2 cellular contexts compared by ENCODE assay signal in the genomic region with DNA sequence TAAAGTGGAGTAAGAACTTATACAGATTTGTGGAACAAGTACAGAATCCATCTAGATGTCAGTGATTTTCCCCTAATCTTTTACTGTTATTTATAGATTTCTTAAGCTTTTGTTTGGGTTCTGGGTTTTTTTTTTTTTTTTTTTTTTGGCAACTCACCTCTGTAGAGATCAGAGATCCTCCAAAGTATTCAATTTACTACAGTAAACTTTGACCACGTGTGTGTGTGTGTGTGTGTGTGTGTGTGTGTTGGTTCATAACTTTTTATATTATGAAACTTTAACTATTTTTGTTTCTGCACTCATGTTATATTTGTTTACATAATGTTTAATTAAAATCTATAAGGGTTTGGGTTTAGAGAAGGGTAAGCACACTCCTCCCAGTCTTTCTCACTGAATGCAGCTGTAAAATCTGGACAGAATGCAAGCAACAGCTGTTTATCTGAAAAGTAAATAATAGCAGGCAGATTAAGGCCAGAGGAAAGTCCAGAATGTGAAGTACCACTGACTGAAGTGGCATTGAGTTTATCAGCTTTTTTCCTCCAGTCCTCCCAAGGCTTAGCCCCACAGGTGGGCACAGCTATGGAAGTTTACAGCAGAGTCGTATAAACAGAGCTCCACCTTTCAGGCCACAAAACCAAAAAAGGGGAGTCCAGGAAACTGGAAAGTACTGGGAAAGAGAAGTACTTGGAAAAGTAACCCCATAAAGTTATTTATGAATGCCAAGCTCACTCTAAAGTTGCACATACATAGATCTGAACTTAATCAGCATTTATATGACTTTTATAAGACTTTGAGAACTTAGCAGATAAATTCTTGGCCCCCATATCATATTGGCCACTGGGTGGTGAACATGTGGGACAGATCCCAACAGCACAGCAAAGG.
TF ChIP-seq lines count a peak whose summit lies in the region.

No MANE protein-coding gene starts in this region.

TF ChIP-seq in K562, 482 proteins besides CTCF, POLR2A, EP300 and RAD21 (continued from another document and continues in another):
- TF ChIP-seq NCOA2 (IDR thresholded peaks at IDR 0.05; ENCODE audit: partially characterized antibody in 2 of 2), result no peak
- no peak for TF ChIP-seq TARDBP (IDR thresholded peaks at IDR 0.05)
- TF ChIP-seq, protein P1, sequence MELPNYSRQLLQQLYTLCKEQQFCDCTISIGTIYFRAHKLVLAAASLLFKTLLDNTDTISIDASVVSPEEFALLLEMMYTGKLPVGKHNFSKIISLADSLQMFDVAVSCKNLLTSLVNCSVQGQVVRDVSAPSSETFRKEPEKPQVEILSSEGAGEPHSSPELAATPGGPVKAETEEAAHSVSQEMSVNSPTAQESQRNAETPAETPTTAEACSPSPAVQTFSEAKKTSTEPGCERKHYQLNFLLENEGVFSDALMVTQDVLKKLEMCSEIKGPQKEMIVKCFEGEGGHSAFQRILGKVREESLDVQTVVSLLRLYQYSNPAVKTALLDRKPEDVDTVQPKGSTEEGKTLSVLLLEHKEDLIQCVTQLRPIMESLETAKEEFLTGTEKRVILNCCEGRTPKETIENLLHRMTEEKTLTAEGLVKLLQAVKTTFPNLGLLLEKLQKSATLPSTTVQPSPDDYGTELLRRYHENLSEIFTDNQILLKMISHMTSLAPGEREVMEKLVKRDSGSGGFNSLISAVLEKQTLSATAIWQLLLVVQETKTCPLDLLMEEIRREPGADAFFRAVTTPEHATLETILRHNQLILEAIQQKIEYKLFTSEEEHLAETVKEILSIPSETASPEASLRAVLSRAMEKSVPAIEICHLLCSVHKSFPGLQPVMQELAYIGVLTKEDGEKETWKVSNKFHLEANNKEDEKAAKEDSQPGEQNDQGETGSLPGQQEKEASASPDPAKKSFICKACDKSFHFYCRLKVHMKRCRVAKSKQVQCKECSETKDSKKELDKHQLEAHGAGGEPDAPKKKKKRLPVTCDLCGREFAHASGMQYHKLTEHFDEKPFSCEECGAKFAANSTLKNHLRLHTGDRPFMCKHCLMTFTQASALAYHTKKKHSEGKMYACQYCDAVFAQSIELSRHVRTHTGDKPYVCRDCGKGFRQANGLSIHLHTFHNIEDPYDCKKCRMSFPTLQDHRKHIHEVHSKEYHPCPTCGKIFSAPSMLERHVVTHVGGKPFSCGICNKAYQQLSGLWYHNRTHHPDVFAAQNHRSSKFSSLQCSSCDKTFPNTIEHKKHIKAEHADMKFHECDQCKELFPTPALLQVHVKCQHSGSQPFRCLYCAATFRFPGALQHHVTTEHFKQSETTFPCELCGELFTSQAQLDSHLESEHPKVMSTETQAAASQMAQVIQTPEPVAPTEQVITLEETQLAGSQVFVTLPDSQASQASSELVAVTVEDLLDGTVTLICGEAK (IDR thresholded peaks at IDR 0.05), result no peak
- TF ChIP-seq, protein P1 (CRISPR knock-in tag; IDR thresholded peaks at IDR 0.05), result no peak
- TF ChIP-seq SAFB (IDR thresholded peaks at IDR 0.05; ENCODE audit: borderline replicate concordance, low read depth, low read length), result no peak
- TF ChIP-seq, protein P2, sequence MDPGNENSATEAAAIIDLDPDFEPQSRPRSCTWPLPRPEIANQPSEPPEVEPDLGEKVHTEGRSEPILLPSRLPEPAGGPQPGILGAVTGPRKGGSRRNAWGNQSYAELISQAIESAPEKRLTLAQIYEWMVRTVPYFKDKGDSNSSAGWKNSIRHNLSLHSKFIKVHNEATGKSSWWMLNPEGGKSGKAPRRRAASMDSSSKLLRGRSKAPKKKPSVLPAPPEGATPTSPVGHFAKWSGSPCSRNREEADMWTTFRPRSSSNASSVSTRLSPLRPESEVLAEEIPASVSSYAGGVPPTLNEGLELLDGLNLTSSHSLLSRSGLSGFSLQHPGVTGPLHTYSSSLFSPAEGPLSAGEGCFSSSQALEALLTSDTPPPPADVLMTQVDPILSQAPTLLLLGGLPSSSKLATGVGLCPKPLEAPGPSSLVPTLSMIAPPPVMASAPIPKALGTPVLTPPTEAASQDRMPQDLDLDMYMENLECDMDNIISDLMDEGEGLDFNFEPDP (CRISPR knock-in tag; IDR thresholded peaks at IDR 0.05), result no peak
- TF ChIP-seq ZNF41 (CRISPR knock-in tag; conservative IDR thresholded peaks at IDR 0.05), result no peak
- TF ChIP-seq FOS (IDR thresholded peaks at IDR 0.05; ENCODE audit: extremely low read depth, insufficient read length), result no peak
- TF ChIP-seq, protein P3, sequence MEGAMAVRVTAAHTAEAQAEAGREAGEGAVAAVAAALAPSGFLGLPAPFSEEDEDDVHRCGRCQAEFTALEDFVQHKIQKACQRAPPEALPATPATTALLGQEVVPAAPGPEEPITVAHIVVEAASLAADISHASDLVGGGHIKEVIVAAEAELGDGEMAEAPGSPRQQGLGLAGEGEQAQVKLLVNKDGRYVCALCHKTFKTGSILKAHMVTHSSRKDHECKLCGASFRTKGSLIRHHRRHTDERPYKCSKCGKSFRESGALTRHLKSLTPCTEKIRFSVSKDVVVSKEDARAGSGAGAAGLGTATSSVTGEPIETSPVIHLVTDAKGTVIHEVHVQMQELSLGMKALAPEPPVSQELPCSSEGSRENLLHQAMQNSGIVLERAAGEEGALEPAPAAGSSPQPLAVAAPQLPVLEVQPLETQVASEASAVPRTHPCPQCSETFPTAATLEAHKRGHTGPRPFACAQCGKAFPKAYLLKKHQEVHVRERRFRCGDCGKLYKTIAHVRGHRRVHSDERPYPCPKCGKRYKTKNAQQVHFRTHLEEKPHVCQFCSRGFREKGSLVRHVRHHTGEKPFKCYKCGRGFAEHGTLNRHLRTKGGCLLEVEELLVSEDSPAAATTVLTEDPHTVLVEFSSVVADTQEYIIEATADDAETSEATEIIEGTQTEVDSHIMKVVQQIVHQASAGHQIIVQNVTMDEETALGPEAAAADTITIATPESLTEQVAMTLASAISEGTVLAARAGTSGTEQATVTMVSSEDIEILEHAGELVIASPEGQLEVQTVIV (CRISPR knock-in tag; IDR thresholded peaks at IDR 0.05; ENCODE audit: borderline replicate concordance), result no peak
- no peak for TF ChIP-seq KLF13 (tag; IDR thresholded peaks at IDR 0.05; ENCODE audit: borderline replicate concordance, low read depth)

TF ChIP-seq in liver, 16 proteins besides CTCF, POLR2A, EP300 and RAD21 (continued from another document):
- TF ChIP-seq, protein P4, sequence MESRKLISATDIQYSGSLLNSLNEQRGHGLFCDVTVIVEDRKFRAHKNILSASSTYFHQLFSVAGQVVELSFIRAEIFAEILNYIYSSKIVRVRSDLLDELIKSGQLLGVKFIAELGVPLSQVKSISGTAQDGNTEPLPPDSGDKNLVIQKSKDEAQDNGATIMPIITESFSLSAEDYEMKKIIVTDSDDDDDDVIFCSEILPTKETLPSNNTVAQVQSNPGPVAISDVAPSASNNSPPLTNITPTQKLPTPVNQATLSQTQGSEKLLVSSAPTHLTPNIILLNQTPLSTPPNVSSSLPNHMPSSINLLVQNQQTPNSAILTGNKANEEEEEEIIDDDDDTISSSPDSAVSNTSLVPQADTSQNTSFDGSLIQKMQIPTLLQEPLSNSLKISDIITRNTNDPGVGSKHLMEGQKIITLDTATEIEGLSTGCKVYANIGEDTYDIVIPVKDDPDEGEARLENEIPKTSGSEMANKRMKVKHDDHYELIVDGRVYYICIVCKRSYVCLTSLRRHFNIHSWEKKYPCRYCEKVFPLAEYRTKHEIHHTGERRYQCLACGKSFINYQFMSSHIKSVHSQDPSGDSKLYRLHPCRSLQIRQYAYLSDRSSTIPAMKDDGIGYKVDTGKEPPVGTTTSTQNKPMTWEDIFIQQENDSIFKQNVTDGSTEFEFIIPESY (IDR thresholded peaks at IDR 0.05), result no peak
- TF ChIP-seq YY1 (IDR thresholded peaks at IDR 0.05), result no peak
- TF ChIP-seq GABPA (IDR thresholded peaks at IDR 0.05 in 1 of 2, conservative IDR thresholded peaks at IDR 0.05 in 1 of 2), result no peak
- TF ChIP-seq, protein P5, sequence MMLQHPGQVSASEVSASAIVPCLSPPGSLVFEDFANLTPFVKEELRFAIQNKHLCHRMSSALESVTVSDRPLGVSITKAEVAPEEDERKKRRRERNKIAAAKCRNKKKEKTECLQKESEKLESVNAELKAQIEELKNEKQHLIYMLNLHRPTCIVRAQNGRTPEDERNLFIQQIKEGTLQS (IDR thresholded peaks at IDR 0.05), result no peak
- TF ChIP-seq, protein P6, sequence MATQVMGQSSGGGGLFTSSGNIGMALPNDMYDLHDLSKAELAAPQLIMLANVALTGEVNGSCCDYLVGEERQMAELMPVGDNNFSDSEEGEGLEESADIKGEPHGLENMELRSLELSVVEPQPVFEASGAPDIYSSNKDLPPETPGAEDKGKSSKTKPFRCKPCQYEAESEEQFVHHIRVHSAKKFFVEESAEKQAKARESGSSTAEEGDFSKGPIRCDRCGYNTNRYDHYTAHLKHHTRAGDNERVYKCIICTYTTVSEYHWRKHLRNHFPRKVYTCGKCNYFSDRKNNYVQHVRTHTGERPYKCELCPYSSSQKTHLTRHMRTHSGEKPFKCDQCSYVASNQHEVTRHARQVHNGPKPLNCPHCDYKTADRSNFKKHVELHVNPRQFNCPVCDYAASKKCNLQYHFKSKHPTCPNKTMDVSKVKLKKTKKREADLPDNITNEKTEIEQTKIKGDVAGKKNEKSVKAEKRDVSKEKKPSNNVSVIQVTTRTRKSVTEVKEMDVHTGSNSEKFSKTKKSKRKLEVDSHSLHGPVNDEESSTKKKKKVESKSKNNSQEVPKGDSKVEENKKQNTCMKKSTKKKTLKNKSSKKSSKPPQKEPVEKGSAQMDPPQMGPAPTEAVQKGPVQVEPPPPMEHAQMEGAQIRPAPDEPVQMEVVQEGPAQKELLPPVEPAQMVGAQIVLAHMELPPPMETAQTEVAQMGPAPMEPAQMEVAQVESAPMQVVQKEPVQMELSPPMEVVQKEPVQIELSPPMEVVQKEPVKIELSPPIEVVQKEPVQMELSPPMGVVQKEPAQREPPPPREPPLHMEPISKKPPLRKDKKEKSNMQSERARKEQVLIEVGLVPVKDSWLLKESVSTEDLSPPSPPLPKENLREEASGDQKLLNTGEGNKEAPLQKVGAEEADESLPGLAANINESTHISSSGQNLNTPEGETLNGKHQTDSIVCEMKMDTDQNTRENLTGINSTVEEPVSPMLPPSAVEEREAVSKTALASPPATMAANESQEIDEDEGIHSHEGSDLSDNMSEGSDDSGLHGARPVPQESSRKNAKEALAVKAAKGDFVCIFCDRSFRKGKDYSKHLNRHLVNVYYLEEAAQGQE (IDR thresholded peaks at IDR 0.05), result no peak
- TF ChIP-seq RXRA (IDR thresholded peaks at IDR 0.05), result no peak
- no peak for TF ChIP-seq NR2F2 (IDR thresholded peaks at IDR 0.05)
- no peak for TF ChIP-seq EGR1 (IDR thresholded peaks at IDR 0.05; ENCODE audit: low read depth in 2 of 2)
- TF ChIP-seq JUND (IDR thresholded peaks at IDR 0.05), result no peak
- TF ChIP-seq HNF4G (IDR thresholded peaks at IDR 0.05), result peak; percentile 27
- TF ChIP-seq TAF1 (conservative IDR thresholded peaks at IDR 0.05), result no peak
- no peak for TF ChIP-seq FOXA1 (IDR thresholded peaks at IDR 0.05)
- TF ChIP-seq, protein P7, sequence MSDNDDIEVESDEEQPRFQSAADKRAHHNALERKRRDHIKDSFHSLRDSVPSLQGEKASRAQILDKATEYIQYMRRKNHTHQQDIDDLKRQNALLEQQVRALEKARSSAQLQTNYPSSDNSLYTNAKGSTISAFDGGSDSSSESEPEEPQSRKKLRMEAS (IDR thresholded peaks at IDR 0.05), result no peak
